ENCODE assay signal across 7 cellular contexts in the genomic region with DNA sequence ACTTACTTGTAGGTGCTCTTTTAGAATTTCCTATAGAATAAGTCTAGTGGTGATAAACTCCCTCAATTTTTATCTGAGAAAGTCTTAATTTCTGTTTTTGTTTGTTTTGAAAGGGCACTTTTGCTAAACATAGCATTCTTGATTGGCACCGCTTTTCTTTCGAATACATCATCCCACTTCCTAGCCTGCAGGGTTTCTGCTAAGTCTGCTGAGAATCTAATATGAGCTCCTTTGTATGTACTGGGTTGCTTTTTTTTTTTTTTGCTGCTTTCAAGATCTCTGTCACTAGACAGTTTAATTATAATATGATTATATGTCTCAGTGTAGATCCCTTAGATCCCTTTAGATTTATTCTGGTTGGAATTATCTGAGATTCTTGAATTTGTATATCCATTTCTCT.
"Had no signal": no experiment of that assay in that cellular context is flagged by ENCODE, and none has a peak within 500 bp of the region (broad histone marks: within the 10 kb centered on the region; RNA-seq: fewer than 3 reads in every experiment).

No MANE protein-coding gene starts in this region.

- H3K4me3 Mint-ChIP-seq: HFFc6 had no signal

- H3K27ac Mint-ChIP-seq: HFFc6 had no signal

- H3K4me3 ChIP-seq: HAP-1, K562 had no signal

- DNase-seq: GOT3, H7, HFFc6, IMR-90 had no signal

- ATAC-seq: HCT116, K562 had no signal
